12 cellular contexts compared by ENCODE assay signal in genomic region chrX:71542411-71542810, GRCh38. TPM values are rescaled to one million over a fixed set of nuclear protein-coding genes. Genes with fewer than 3 reads are reported as not detected.
DNase-seq lines count a peak whose midpoint lies in the region; ATAC-seq and TF ChIP-seq lines count a peak whose summit lies in the region.
"Had no signal": no experiment of that assay in that cellular context is flagged by ENCODE, and none has a peak within 500 bp of the region (broad histone marks: within the 10 kb centered on the region; RNA-seq: fewer than 3 reads in every experiment).

No MANE protein-coding gene starts in this region.

- BruUV-seq in IMR-90 (replicated peaks; lab: Mats Ljungman, UMichigan) = no TSS peak

- no peak for TF ChIP-seq POLR2A in IMR-90 (IDR thresholded peaks at IDR 0.05; ENCODE audit: low read depth, low read length)

- peaks cover 43% of the 10 kb centered on the region for H3K4me1 Mint-ChIP-seq in activated naive CD8-positive, alpha-beta T cell treated with anti-CD3 and anti-CD28 coated beads, Interleukin-2, amount 10 ng/mL, durations not matched to agents 7 days and 5 days

- H3K36me3 Mint-ChIP-seq in activated naive CD8-positive, alpha-beta T cell treated with anti-CD3 and anti-CD28 coated beads, Interleukin-2, amount 10 ng/mL, durations not matched to agents 7 days and 5 days = peaks cover 38% of the 10 kb centered on the region

- no peak overlapping the region for H3K27ac ChIP-seq in IMR-90 (ENCODE audit: insufficient read depth, low read length)
- H3K27ac ChIP-seq in lower lobe of right lung = no peak overlapping the region
- H3K27ac ChIP-seq: 22Rv1 had no signal

- H4K8ac ChIP-seq in IMR-90 (ENCODE audit: low read depth in 2 of 2, low read length in 2 of 2) = no peak overlapping the region

- intact Hi-C loops in IMR-90 (cut with micrococcal nuclease) = loop anchor here (1.0 kb wide), 1 partner anchor 8 kb away; no protein-coding TSS in a partner anchor
- intact Hi-C loops in left colon (cut with DNase I, micrococcal nuclease) = no loop called here
- intact Hi-C loops in lower lobe of right lung (cut with DNase I) = no loop called here

- H2AFZ ChIP-seq in IMR-90 (replicated peaks; ENCODE audit: low read length, poor library complexity) = no peak overlapping the region

- no peak overlapping the region for H3K14ac ChIP-seq in IMR-90 (replicated peaks; ENCODE audit: low read depth, low read length)

- no peak overlapping the region for H3K23ac ChIP-seq in IMR-90 (ENCODE audit: low read depth, low read length)

- no peak overlapping the region for H2BK120ac ChIP-seq in IMR-90 (ENCODE audit: low read depth, low read length)

- H4K5ac ChIP-seq in IMR-90 (ENCODE audit: low read depth, low read length) = no peak overlapping the region

- in situ Hi-C loops in IMR-90 (cut with MboI; ENCODE audit: low sequenced_read_pairs) = no loop called here

- TF ChIP-seq CTCF in IMR-90 (conservative IDR thresholded peaks at IDR 0.05; ENCODE audit: low read depth, low read length) (no peak), lower lobe of right lung (IDR thresholded peaks at IDR 0.05) (no peak)

- H3K56ac ChIP-seq in IMR-90 (ENCODE audit: extremely low read depth, insufficient read depth, low read length) = no peak overlapping the region

- H2BK5ac ChIP-seq in IMR-90 (ENCODE audit: low read depth, low read length, poor library complexity, severe bottlenecking) = peak overlapping the region; percentile 23

- no peak overlapping the region for H2BK20ac ChIP-seq in IMR-90 (ENCODE audit: low read depth, low read length)

- CTCF ChIA-PET in IMR-90 (lab: Yijun Ruan, JAX) = no interaction called here

- ATAC-seq in IMR-90 (ENCODE audit: low read depth) (no peak), left colon (peak; percentile 73), GM21528 (IDR thresholded peaks at IDR 0.05; ENCODE audit: low FRiP score, unreplicated experiment) (no peak), lower lobe of right lung (no peak)
- no peak for ATAC-seq in activated naive CD8-positive, alpha-beta T cell treated with anti-CD3 and anti-CD28 coated beads, Interleukin-2, amount 10 ng/mL, durations not matched to agents 7 days and 5 days (ENCODE audit: low read depth)
- ATAC-seq: Right ventricle myocardium inferior had no signal

- POLR2A ChIA-PET in IMR-90 (lab: Charles Lee; ENCODE audit: unreplicated experiment) = no interaction called here
- POLR2A ChIA-PET in activated naive CD8-positive, alpha-beta T cell treated with anti-CD3 and anti-CD28 coated beads, Interleukin-2, amount 10 ng/mL, durations not matched to agents 7 days and 5 days (lab: Charles Lee) = interaction anchor here (0.9 to 5.7 kb wide), 2 partner anchors 8 to 77 kb away, joined by 4 to 45 read pairs; partner anchors contain the start of gene OGT

- no CpG with 5 or more reads among the region's 1 CpG for WGBS in IMR-90 (ENCODE audit: extremely low coverage in 2 of 2, insufficient read length in 1 of 2), 2 experiments

- H3K27ac Mint-ChIP-seq in activated naive CD8-positive, alpha-beta T cell treated with anti-CD3 and anti-CD28 coated beads, Interleukin-2, amount 10 ng/mL, durations not matched to agents 7 days and 5 days = peak overlapping the region; percentile 83

- H3K18ac ChIP-seq in IMR-90 (ENCODE audit: low read depth, low read length) = no peak overlapping the region

- H3K9me3 Mint-ChIP-seq in activated naive CD8-positive, alpha-beta T cell treated with anti-CD3 and anti-CD28 coated beads, Interleukin-2, amount 10 ng/mL, durations not matched to agents 7 days and 5 days = no peaks in the 10 kb centered on the region

- H2BK15ac ChIP-seq in IMR-90 (ENCODE audit: low read depth, low read length) = no peak overlapping the region

- TF ChIP-seq RAD21 in IMR-90 (IDR thresholded peaks at IDR 0.05; ENCODE audit: low read length) = no peak

- H3K4ac ChIP-seq in IMR-90 (ENCODE audit: low read depth, low read length) = no peak overlapping the region

- DNase-seq in DMS 273 (lab: John Stamatoyannopoulos, UW; ENCODE audit: unreplicated experiment) (peak; percentile 19), DMS 273 treated with DMSO at 0.1 percent for 48 hours (lab: John Stamatoyannopoulos, UW) (no peak), IMR-90 (peak; percentile 77), left colon (no peak), GDM1 (lab: John Stamatoyannopoulos, UW) (no peak), lower lobe of right lung (no peak)
- no peak for DNase-seq in activated naive CD8-positive, alpha-beta T cell treated with anti-CD3 and anti-CD28 coated beads, Interleukin-2, amount 10 ng/mL, durations not matched to agents 7 days and 5 days
- DNase-seq: activated gamma-delta T cell, posterior cingulate gyrus had no signal

- H4K91ac ChIP-seq in IMR-90 (ENCODE audit: insufficient read depth, low read depth, low read length) = no peak overlapping the region

- peaks cover 13% of the 10 kb centered on the region for H3K36me3 ChIP-seq in IMR-90 (ENCODE audit: control insufficient read depth, insufficient read depth, low read length)
- H3K36me3 ChIP-seq in lower lobe of right lung = peaks cover 52% of the 10 kb centered on the region

- H3K9me3 ChIP-seq in IMR-90 (ENCODE audit: control insufficient read depth, insufficient read depth, low read length) (no peaks in the 10 kb centered on the region; the same call in 1 of the 2 replicates), lower lobe of right lung (no peaks in the 10 kb centered on the region)

- no peaks in the 10 kb centered on the region for H3K27me3 ChIP-seq in IMR-90 (ENCODE audit: control insufficient read depth, insufficient read depth, low read length)
- H3K27me3 ChIP-seq in lower lobe of right lung (ENCODE audit: low read depth) = no peaks in the 10 kb centered on the region

- peaks cover 13 to 34% of the 10 kb centered on the region in 2 experiments; a peak in 3 of 4 replicates for H3K79me1 ChIP-seq in IMR-90 (ENCODE audit: low read depth in 1 of 2, low read length in 2 of 2)

- no peaks in the 10 kb centered on the region for H3K27me3 Mint-ChIP-seq in activated naive CD8-positive, alpha-beta T cell treated with anti-CD3 and anti-CD28 coated beads, Interleukin-2, amount 10 ng/mL, durations not matched to agents 7 days and 5 days

- peaks cover 4% of the 10 kb centered on the region; the same call in 1 of the 2 replicates for H3K9me1 ChIP-seq in IMR-90 (ENCODE audit: insufficient read depth, low read length)

- H3K4me3 ChIP-seq in IMR-90 (ENCODE audit: insufficient read depth, low read depth, low read length) = no peak overlapping the region
- H3K4me3 ChIP-seq in lower lobe of right lung = no peak overlapping the region

- H3K4me2 ChIP-seq in IMR-90 (ENCODE audit: low read depth, low read length) = no peak overlapping the region; the same call in 1 of the 2 replicates

- H3K4me3 Mint-ChIP-seq in activated naive CD8-positive, alpha-beta T cell treated with anti-CD3 and anti-CD28 coated beads, Interleukin-2, amount 10 ng/mL, durations not matched to agents 7 days and 5 days = peak overlapping the region; percentile 78

- peaks cover 68% of the 10 kb centered on the region for H4K20me1 ChIP-seq in IMR-90 (ENCODE audit: insufficient read depth, low read length)

- H3K9ac ChIP-seq in IMR-90 (ENCODE audit: low read depth, low read length) = no peak overlapping the region

- dilution Hi-C loops in IMR-90 (cut with HindIII; ENCODE audit: low sequenced_read_pairs, unreplicated experiment) = no loop called here

- H3K4me1 ChIP-seq in IMR-90 (ENCODE audit: control insufficient read depth, insufficient read depth, low read length) (no peaks in the 10 kb centered on the region; the same call in 1 of the 2 replicates), lower lobe of right lung (peaks cover 48% of the 10 kb centered on the region)

- no peak overlapping the region for H2AK5ac ChIP-seq in IMR-90 (ENCODE audit: low read depth, low read length)

- no peak overlapping the region for H2AK9ac ChIP-seq in IMR-90 (replicated peaks; ENCODE audit: low read depth, low read length, poor library complexity)

TF ChIP-seq in IMR-90, 13 proteins besides CTCF, POLR2A, EP300 and RAD21:
- TF ChIP-seq SMC3 (IDR thresholded peaks at IDR 0.05; ENCODE audit: low read depth, low read length) = no peak
- peak; percentile 95 for TF ChIP-seq CEBPB (IDR thresholded peaks at IDR 0.05; ENCODE audit: low read depth, low read length)
- no peak for TF ChIP-seq ELK1 (IDR thresholded peaks at IDR 0.05; ENCODE audit: borderline replicate concordance, low read depth, low read length)
- no peak for TF ChIP-seq MAFK (IDR thresholded peaks at IDR 0.05; ENCODE audit: low read depth, low read length)
- TF ChIP-seq USF2 (IDR thresholded peaks at IDR 0.05; ENCODE audit: low read depth, low read length) = no peak
TF ChIP-seq in IMR-90: peak in this region for 1.

RNA-seq across cellular contexts. Expression of gene OGT, which starts 9.5 kb away (rescaled TPM):
- 65.0 and 80.7 TPM in 2 replicates for total RNA-seq in IMR-90 (2012; rRNA removed)
- polyA plus RNA-seq in IMR-90 (2012; rRNA removed) = 96.8 and 113 TPM in 2 replicates
- polyA plus RNA-seq in IMR-90 (2012; cell fraction: cytosol; rRNA removed) = 11.0 and 20.0 TPM in 2 replicates
- polyA plus RNA-seq in IMR-90 (2012; cell fraction: nucleus; rRNA removed; ENCODE audit: low replicate concordance) = 296 and 1,795 TPM in 2 replicates
- total RNA-seq in activated naive CD8-positive, alpha-beta T cell treated with anti-CD3 and anti-CD28 coated beads, Interleukin-2, amount 10 ng/mL, durations not matched to agents 7 days and 5 days = 100 to 1,000 TPM; 487 to 498 TPM
- total RNA-seq in left colon = 100 to 1,000 TPM; 100 to 101 TPM
- total RNA-seq in lower lobe of right lung = 149 TPM

RNA-seq across cellular contexts. Expression of gene GCNA, which starts 35.8 kb away (rescaled TPM):
- total RNA-seq in IMR-90 (2012; rRNA removed) (0.83 and 0.90 TPM in 2 replicates), left colon (1 to 10 TPM; 1.1 to 1.2 TPM), lower lobe of right lung (2.1 TPM)
- polyA plus RNA-seq in IMR-90 (2012; rRNA removed) = 0.75 and 1.3 TPM in 2 replicates
- polyA plus RNA-seq in IMR-90 (2012; cell fraction: cytosol; rRNA removed) = 0.25 and 0.29 TPM in 2 replicates
- 2.3 and 9.8 TPM in 2 replicates for polyA plus RNA-seq in IMR-90 (2012; cell fraction: nucleus; rRNA removed; ENCODE audit: low replicate concordance)
- total RNA-seq in activated naive CD8-positive, alpha-beta T cell treated with anti-CD3 and anti-CD28 coated beads, Interleukin-2, amount 10 ng/mL, durations not matched to agents 7 days and 5 days = 1 to 10 TPM; 8.5 to 8.7 TPM

Comparison
In these comparisons a context has a peak if more than half of its experiments do, and no peak if none do; other contexts are left out.
1. DNase-seq: peak in DMS 273 (single experiment) and IMR-90 (single experiment); none in DMS 273 treated with DMSO at 0.1 percent for 48 hours (single experiment), activated naive CD8-positive, alpha-beta T cell treated with anti-CD3 and anti-CD28 coated beads, Interleukin-2, amount 10 ng/mL, durations not matched to agents 7 days and 5 days (single experiment), left colon (0 of 2), GDM1 (single experiment) and lower lobe of right lung (single experiment).